Comparison of ENCODE assay signal across 8 cellular contexts in genomic region chr15:74382004-74382816, GRCh38. TPM values are rescaled to one million over a fixed set of nuclear protein-coding genes. Genes with fewer than 3 reads are reported as not detected.
DNase-seq lines count a peak whose midpoint lies in the region; ATAC-seq and TF ChIP-seq lines count a peak whose summit lies in the region.

No MANE protein-coding gene starts in this region.

- no peaks in the 10 kb centered on the region for H3K79me2 ChIP-seq in osteoblast (ENCODE audit: insufficient read depth, low read length)

- H3K27ac ChIP-seq in KOPT-K1 (ENCODE audit: low read depth, low read length, poor library complexity, severe bottlenecking) (peak overlapping the region; percentile 99), osteoblast (ENCODE audit: low read depth, low read length) (peak overlapping the region; percentile 77), upper lobe of right lung (no peak overlapping the region)

- peak overlapping the region; percentile 64 for H2AFZ ChIP-seq in osteoblast (ENCODE audit: low read length)

- peak; percentile 93 for ATAC-seq in upper lobe of right lung

- no peaks in the 10 kb centered on the region for H4K20me1 ChIP-seq in osteoblast (ENCODE audit: insufficient read depth, low read length)

- H3K4me1 ChIP-seq in osteoblast (ENCODE audit: insufficient read depth, low read length) (peaks cover 44% of the 10 kb centered on the region), upper lobe of right lung (peaks cover 17% of the 10 kb centered on the region)

- peak; percentile 1 for DNase-seq in DMS79 treated with DMSO at 0.1 percent for 48 hours (lab: John Stamatoyannopoulos, UW)
- DNase-seq in DMS79 (lab: John Stamatoyannopoulos, UW) = no peak
- DNase-seq in SHP77 (lab: John Stamatoyannopoulos, UW) = peak; percentile 64 to 66
- peak; percentile 78 for DNase-seq in activated gamma-delta T cell treated with Interleukin-2 at 50 U/mL for 16 hours
- DNase-seq in foreskin melanocyte = peak; percentile 60
- DNase-seq in osteoblast (ENCODE audit: insufficient read length, low spot score, missing footprints) = peak; percentile 99
- DNase-seq in upper lobe of right lung = peak; percentile 93

- H3K4me3 ChIP-seq in osteoblast (ENCODE audit: insufficient read depth, low read length) (no peak overlapping the region), upper lobe of right lung (no peak overlapping the region)

- intact Hi-C loops in upper lobe of right lung (cut with DNase I) = loop anchor here (2.0 to 10.0 kb wide), 2 partner anchors 57 to 383 kb away; no protein-coding TSS in a partner anchor

- H3K4me2 ChIP-seq in osteoblast (ENCODE audit: insufficient read depth, low read length) = peak overlapping the region; percentile 55

- H3K36me3 ChIP-seq in KOPT-K1 (ENCODE audit: insufficient read depth, low read length) (no peaks in the 10 kb centered on the region), osteoblast (ENCODE audit: insufficient read depth, low read length) (no peaks in the 10 kb centered on the region), upper lobe of right lung (no peaks in the 10 kb centered on the region)

- TF ChIP-seq CTCF in osteoblast (IDR thresholded peaks at IDR 0.05; ENCODE audit: extremely low read depth, low read depth, low read length) = peak; percentile 97
- peak; percentile 95 for TF ChIP-seq CTCF in upper lobe of right lung (IDR thresholded peaks at IDR 0.05)

- H3K9me3 ChIP-seq in KOPT-K1 (ENCODE audit: insufficient read depth, low read length, poor library complexity, severe bottlenecking) (no peaks in the 10 kb centered on the region), osteoblast (ENCODE audit: low read depth, low read length) (no peaks in the 10 kb centered on the region), upper lobe of right lung (no peaks in the 10 kb centered on the region)

- no peaks in the 10 kb centered on the region for H3K27me3 ChIP-seq in osteoblast (ENCODE audit: insufficient read depth, low read length)
- H3K27me3 ChIP-seq in upper lobe of right lung = no peaks in the 10 kb centered on the region

RNA-seq across cellular contexts. Expression of gene CYP11A1, which starts 14.8 kb away (rescaled TPM):
- total RNA-seq in osteoblast (1.4 and 2.1 TPM in 2 replicates), upper lobe of right lung (1.1 TPM)

RNA-seq across cellular contexts. Expression of gene SEMA7A, which starts 51.5 kb away (rescaled TPM):
- 30.4 and 36.2 TPM in 2 replicates for total RNA-seq in osteoblast
- total RNA-seq in upper lobe of right lung = 5.4 TPM
